19 cellular contexts compared by ENCODE assay signal in genomic region chr2:151996243-151997003, GRCh38.
DNase-seq lines count a peak whose midpoint lies in the region; ATAC-seq and TF ChIP-seq lines count a peak whose summit lies in the region.
"Had no signal": no experiment of that assay in that cellular context is flagged by ENCODE, and none has a peak within 500 bp of the region (broad histone marks: within the 10 kb centered on the region; RNA-seq: fewer than 3 reads in every experiment).

No MANE protein-coding gene starts in this region.

- WGBS in thyroid gland, 2 donors: 36 to 51% methylated on average over 2 of the region's 2 CpGs
- 68 to 78% methylated on average over 2 of the region's 2 CpGs for WGBS in esophagus squamous epithelium, 2 donors

- H3K4me3 ChIP-seq in ascending aorta (no peak overlapping the region), left lung (no peak overlapping the region), thyroid gland (replicated peaks in 1 of 3) (no peak overlapping the region), esophagus squamous epithelium (no peak overlapping the region)
- H3K4me3 ChIP-seq: Peyer's patch had no signal

- TF ChIP-seq POLR2A in thyroid gland (IDR thresholded peaks at IDR 0.05) (no peak), esophagus squamous epithelium (IDR thresholded peaks at IDR 0.05) (no peak)

- ATAC-seq in left lung: peak; percentile 62
- ATAC-seq in GM21360 (IDR thresholded peaks at IDR 0.05; ENCODE audit: unreplicated experiment): no peak
- ATAC-seq: Right ventricle myocardium inferior had no signal

- H3K4me1 ChIP-seq in ascending aorta (peaks cover 7 to 11% of the 10 kb centered on the region in 2 donors), left lung (no peaks in the 10 kb centered on the region), thyroid gland (peaks cover 0 to 10% of the 10 kb centered on the region in 2 donors), esophagus squamous epithelium (peaks cover 0 to 6% (median 0%) of the 10 kb centered on the region in 3 donors)
- H3K4me1 ChIP-seq: Peyer's patch had no signal

- DNase-seq in NCI-H345 (lab: John Stamatoyannopoulos, UW): peak; percentile 29
- DNase-seq in ascending aorta (ENCODE audit: low spot score in 2 of 2): no peak
- no peak for DNase-seq in left lung
- DNase-seq in thyroid gland: peak; percentile 8 to 29
- no peak for DNase-seq in T-helper 2 cell
- DNase-seq in esophagus squamous epithelium (lab: John Stamatoyannopoulos, UW): no peak
- DNase-seq: ACHN; C1 segment of cervical spinal cord; CD8-positive, alpha-beta memory T cell; DMS79 treated with DMSO at 0.1 percent for 48 hours; HFFc6; MV-4-11; NCI-H187; NCI-H226; Peyer's patch; SW 1271 had no signal

- H3K36me3 ChIP-seq in ascending aorta (no peaks in the 10 kb centered on the region), left lung (no peaks in the 10 kb centered on the region), thyroid gland (no peaks in the 10 kb centered on the region), esophagus squamous epithelium (no peaks in the 10 kb centered on the region)
- H3K36me3 ChIP-seq: Peyer's patch had no signal

- no peak for TF ChIP-seq CTCF in ascending aorta (IDR thresholded peaks at IDR 0.05)
- TF ChIP-seq CTCF in left lung (IDR thresholded peaks at IDR 0.05): no peak
- no peak for TF ChIP-seq CTCF in thyroid gland (IDR thresholded peaks at IDR 0.05)
- no peak for TF ChIP-seq CTCF in esophagus squamous epithelium (IDR thresholded peaks at IDR 0.05)

- H3K27ac ChIP-seq in ascending aorta (peak overlapping the region; percentile 41 to 58), left lung (peak overlapping the region in 1 of 2 donors; percentile 37), thyroid gland (no peak overlapping the region), esophagus squamous epithelium (no peak overlapping the region)
- H3K27ac ChIP-seq: KMS-11, Peyer's patch had no signal

- H3K9me3 ChIP-seq in ascending aorta (no peaks in the 10 kb centered on the region), left lung (no peaks in the 10 kb centered on the region), thyroid gland (no peaks in the 10 kb centered on the region), esophagus squamous epithelium (no peaks in the 10 kb centered on the region)
- H3K9me3 ChIP-seq: Peyer's patch had no signal

- H3K27me3 ChIP-seq in ascending aorta: no peaks in the 10 kb centered on the region
- no peaks in the 10 kb centered on the region for H3K27me3 ChIP-seq in left lung
- no peaks in the 10 kb centered on the region for H3K27me3 ChIP-seq in thyroid gland
- H3K27me3 ChIP-seq in esophagus squamous epithelium: no peaks in the 10 kb centered on the region
- H3K27me3 ChIP-seq: Peyer's patch had no signal

- intact Hi-C loops in ascending aorta (cut with DNase I) (loop anchor here (2.0 kb wide), 1 partner anchor 50 kb away; no protein-coding TSS in a partner anchor), left lung (cut with DNase I) (no loop called here), thyroid gland (cut with DNase I) (no loop called here), esophagus squamous epithelium (cut with DNase I) (no loop called here)

Comparison
In these comparisons a context has a peak if more than half of its experiments do, and no peak if none do; other contexts are left out.
1. DNase-seq: peak in NCI-H345 (single experiment) and thyroid gland (2 of 2); none in ascending aorta (0 of 2), left lung (0 of 2), T-helper 2 cell (0 of 5) and esophagus squamous epithelium (single experiment).
2. H3K27ac ChIP-seq: peak in ascending aorta (2 of 2); none in thyroid gland (0 of 3) and esophagus squamous epithelium (0 of 4).